17 cellular contexts compared by ENCODE assay signal in genomic region chr17:39701784-39702422, GRCh38. TPM values are rescaled to one million over a fixed set of nuclear protein-coding genes. Genes with fewer than 3 reads are reported as not detected.
DNase-seq lines count a peak whose midpoint lies in the region; FAIRE-seq and TF ChIP-seq lines count a peak whose summit lies in the region.
"Had no signal": no experiment of that assay in that cellular context is flagged by ENCODE, and none has a peak within 500 bp of the region (broad histone marks: within the 10 kb centered on the region; RNA-seq: fewer than 3 reads in every experiment).

No MANE protein-coding gene starts in this region.

- intact Hi-C loops in prostate gland (cut with DNase I), result no loop called here

- H3K27me3 Mint-ChIP-seq in astrocyte (ENCODE audit: low read depth, unreplicated experiment), result no peaks in the 10 kb centered on the region

- TF ChIP-seq CTCF in astrocyte (IDR thresholded peaks at IDR 0.05; ENCODE audit: insufficient read depth, low read depth, low read length), result no peak
- TF ChIP-seq CTCF in prostate gland (IDR thresholded peaks at IDR 0.05), result no peak

- H3K9ac ChIP-seq in GM23248, result peak overlapping the region; percentile 85
- H3K9ac ChIP-seq in astrocyte (ENCODE audit: low read length), result no peak overlapping the region
- peak overlapping the region; percentile 76 for H3K9ac ChIP-seq in iPS-18a (ENCODE audit: low read length)
- H3K9ac ChIP-seq: BLaER1 treated with 17β-estradiol and CSF1 and Interleukin-3, amounts not matched to agents 10 nM and 100 nM had no signal

- H3K27ac ChIP-seq in GM23248, result no peak overlapping the region
- no peak overlapping the region for H3K27ac ChIP-seq in astrocyte (ENCODE audit: low read depth, low read length)
- no peak overlapping the region for H3K27ac ChIP-seq in iPS-18a (ENCODE audit: low read length)
- peak overlapping the region; percentile 98 for H3K27ac ChIP-seq in prostate gland
- H3K27ac ChIP-seq: BLaER1 treated with 17β-estradiol and CSF1 and Interleukin-3, amounts not matched to agents 10 nM and 100 nM had no signal

- H3K4me3 ChIP-seq in GM23248 (peak overlapping the region; percentile 81), astrocyte (ENCODE audit: insufficient read depth, low read depth, low read length) (no peak overlapping the region), iPS-18a (ENCODE audit: low read length) (peak overlapping the region; percentile 91), prostate gland (peak overlapping the region; percentile 98)
- H3K4me3 ChIP-seq: BLaER1 treated with 17β-estradiol and CSF1 and Interleukin-3, amounts not matched to agents 10 nM and 100 nM had no signal

- H3K4me3 Mint-ChIP-seq in astrocyte (ENCODE audit: unreplicated experiment), result peak overlapping the region; percentile 92

- H3K4me2 ChIP-seq in GM23248 (ENCODE audit: unreplicated experiment) (peak overlapping the region; percentile 98), astrocyte (ENCODE audit: low read length) (peak overlapping the region; percentile 93)
- H3K4me2 ChIP-seq: BLaER1 treated with 17β-estradiol and CSF1 and Interleukin-3, amounts not matched to agents 10 nM and 100 nM had no signal

- no peak for DNase-seq in GM23248
- DNase-seq in astrocyte (ENCODE audit: low read depth), result no peak
- no peak for DNase-seq in prostate gland (ENCODE audit: low spot score)
- no peak for DNase-seq in NCI-H2227 treated with DMSO at 0.1 percent for 48 hours (lab: John Stamatoyannopoulos, UW)
- DNase-seq in NOMO-1 (lab: John Stamatoyannopoulos, UW; ENCODE audit: unreplicated experiment in 2 of 2), result no peak
- DNase-seq in DMS 273 (lab: John Stamatoyannopoulos, UW; ENCODE audit: unreplicated experiment), result no peak
- DNase-seq in NCI-H526 treated with DMSO at 0.1 percent for 48 hours (lab: John Stamatoyannopoulos, UW), result no peak
- DNase-seq: activated CD4-positive, alpha-beta T cell treated with anti-CD3 and anti-CD28 coated beads, Interleukin-2, amount 50 U/mL, for 1 hour; caudate nucleus; GF-D8; NCI-H1694 treated with DMSO at 0.1 percent for 48 hours had no signal

- H3K27ac Mint-ChIP-seq in astrocyte (ENCODE audit: unreplicated experiment), result no peak overlapping the region

- no peaks in the 10 kb centered on the region for H3K9me3 ChIP-seq in GM23248 (ENCODE audit: low read depth)
- H3K9me3 ChIP-seq in astrocyte (ENCODE audit: insufficient read depth, low read depth, low read length), result no peaks in the 10 kb centered on the region
- H3K9me3 ChIP-seq in iPS-18a (ENCODE audit: control insufficient read depth, low read depth, low read length), result no peaks in the 10 kb centered on the region
- no peaks in the 10 kb centered on the region for H3K9me3 ChIP-seq in prostate gland
- H3K9me3 ChIP-seq: BLaER1 treated with 17β-estradiol and CSF1 and Interleukin-3, amounts not matched to agents 10 nM and 100 nM; left lung had no signal

- H3K36me3 Mint-ChIP-seq in astrocyte (ENCODE audit: low read depth, unreplicated experiment), result peaks cover 4% of the 10 kb centered on the region

- H3K36me3 ChIP-seq in GM23248 (ENCODE audit: low read depth), result no peaks in the 10 kb centered on the region
- peaks cover 3% of the 10 kb centered on the region for H3K36me3 ChIP-seq in astrocyte (ENCODE audit: insufficient read depth, low read length)
- H3K36me3 ChIP-seq in iPS-18a (ENCODE audit: control insufficient read depth, low read depth, low read length), result peaks cover 4% of the 10 kb centered on the region
- no peaks in the 10 kb centered on the region for H3K36me3 ChIP-seq in prostate gland
- H3K36me3 ChIP-seq: BLaER1 treated with 17β-estradiol and CSF1 and Interleukin-3, amounts not matched to agents 10 nM and 100 nM; left lung had no signal

- no peaks in the 10 kb centered on the region for H3F3A ChIP-seq in GM23248 (ENCODE audit: insufficient read depth)

- in situ Hi-C loops in GM23248 (cut with MboI), result no loop called here

- no peaks in the 10 kb centered on the region for H4K20me1 ChIP-seq in GM23248 (ENCODE audit: insufficient read depth)
- peaks cover 64% of the 10 kb centered on the region for H4K20me1 ChIP-seq in astrocyte (ENCODE audit: insufficient read depth, low read length)
- H4K20me1 ChIP-seq: BLaER1 treated with 17β-estradiol and CSF1 and Interleukin-3, amounts not matched to agents 10 nM and 100 nM had no signal

- no peaks in the 10 kb centered on the region for H3K9me3 Mint-ChIP-seq in astrocyte (ENCODE audit: unreplicated experiment)

- WGBS in GM23248 (ENCODE audit: low coverage in 1 of 2, low lambda C conversion rate in 2 of 2, missing lambda C conversion rate in 2 of 2), 2 experiments, result 62 to 64% methylated on average over 4 of the region's 4 CpGs
- 55% methylated on average over 4 of the region's 4 CpGs for WGBS in prostate gland

- peaks cover 18% of the 10 kb centered on the region for H3K4me1 Mint-ChIP-seq in astrocyte (ENCODE audit: low read depth, unreplicated experiment)

- H3K9me2 ChIP-seq in GM23248 (ENCODE audit: insufficient read depth), result no peaks in the 10 kb centered on the region

- no peak overlapping the region for H2AFZ ChIP-seq in GM23248
- H2AFZ ChIP-seq in astrocyte (ENCODE audit: low read depth, low read length), result no peak overlapping the region

- H3K79me2 ChIP-seq in GM23248 (ENCODE audit: insufficient read depth) (peaks cover 74% of the 10 kb centered on the region), astrocyte (ENCODE audit: insufficient read depth, low read length) (peaks cover 66% of the 10 kb centered on the region)

- TF ChIP-seq POLR2A in prostate gland (IDR thresholded peaks at IDR 0.05), result no peak

- no peaks in the 10 kb centered on the region for H3K27me3 ChIP-seq in GM23248 (replicated peaks; ENCODE audit: insufficient read depth)
- no peaks in the 10 kb centered on the region for H3K27me3 ChIP-seq in astrocyte (ENCODE audit: insufficient read depth, low read length)
- no peaks in the 10 kb centered on the region for H3K27me3 ChIP-seq in iPS-18a (ENCODE audit: control insufficient read depth, insufficient read depth, low read length)
- H3K27me3 ChIP-seq in prostate gland (replicated peaks; ENCODE audit: insufficient read depth), result no peaks in the 10 kb centered on the region

- FAIRE-seq in astrocyte (lab: Jason Lieb, UNC), result no peak
- FAIRE-seq: urothelium cell line had no signal

- H3K4me1 ChIP-seq in GM23248 (ENCODE audit: insufficient read depth) (peaks cover 11% of the 10 kb centered on the region), astrocyte (ENCODE audit: insufficient read depth, low read length) (peaks cover 22% of the 10 kb centered on the region), iPS-18a (ENCODE audit: control insufficient read depth, low read depth, low read length) (peaks cover 48% of the 10 kb centered on the region), prostate gland (replicated peaks) (peaks cover 39% of the 10 kb centered on the region)

RNA-seq across cellular contexts. Expression of gene ERBB2, which starts 2.0 kb away (rescaled TPM):
- 45.8 and 55.4 TPM in 2 replicates for total RNA-seq in GM23248 (2014; rRNA removed; shearing (Covaris generic))
- 28.5 and 30.3 TPM in 2 replicates for polyA plus RNA-seq in GM23248 (2016; fragmentation: Nextera tagmentation; extraction: Ambion mirVana)
- total RNA-seq in astrocyte (64.0 and 70.4 TPM in 2 replicates), prostate gland (100 to 1,000 TPM; 112 to 172 TPM)

RNA-seq across cellular contexts. Expression of gene PGAP3, which starts 14.0 kb away (rescaled TPM):
- total RNA-seq in GM23248 (2014; rRNA removed; shearing (Covaris generic)), result 14.2 and 15.3 TPM in 2 replicates
- polyA plus RNA-seq in GM23248 (2016; fragmentation: Nextera tagmentation; extraction: Ambion mirVana), result 9.2 and 10.6 TPM in 2 replicates
- total RNA-seq in astrocyte (12.2 and 15.6 TPM in 2 replicates), prostate gland (10 to 100 TPM; 44.6 to 50.0 TPM)

RNA-seq across cellular contexts. Expression of gene MIEN1, which starts 28.4 kb away (rescaled TPM):
- 33.6 and 37.1 TPM in 2 replicates for total RNA-seq in GM23248 (2014; rRNA removed; shearing (Covaris generic))
- 85.4 and 88.4 TPM in 2 replicates for polyA plus RNA-seq in GM23248 (2016; fragmentation: Nextera tagmentation; extraction: Ambion mirVana)
- 38.9 and 41.3 TPM in 2 replicates for total RNA-seq in astrocyte
- total RNA-seq in prostate gland, result 100 to 1,000 TPM in 1 of 2 donors, 10 to 100 TPM in 1; 46.5 to 119 TPM

RNA-seq across cellular contexts. Expression of gene PNMT, which starts 33.6 kb away (rescaled TPM):
- total RNA-seq in GM23248 (2014; rRNA removed; shearing (Covaris generic)), result not detected in 2 replicates
- polyA plus RNA-seq in GM23248 (2016; fragmentation: Nextera tagmentation; extraction: Ambion mirVana), result not detected in 2 replicates
- 0.59 and 1.5 TPM in 2 replicates for total RNA-seq in astrocyte
- total RNA-seq in prostate gland, result 1 to 10 TPM; 2.7 to 5.8 TPM
- total RNA-seq: OCI-LY7; T-helper 1 cell treated with Interleukin-12 subunit alpha and Interleukin-12 subunit beta and Interleukin-4 antibody, amounts not matched to agents 30 ng/mL and 1 ng/mL, for 36 hours had no signal

RNA-seq across cellular contexts. Expression of gene GRB7, which starts 35.8 kb away (rescaled TPM):
- total RNA-seq in GM23248 (2014; rRNA removed; shearing (Covaris generic)), result 0.25 TPM in 1 of 2 replicates, not detected in the other
- not detected in 2 replicates for polyA plus RNA-seq in GM23248 (2016; fragmentation: Nextera tagmentation; extraction: Ambion mirVana)
- total RNA-seq in astrocyte, result 1.8 and 3.3 TPM in 2 replicates
- total RNA-seq in prostate gland, result 10 to 100 TPM; 25.7 to 32.6 TPM

Comparison
In these comparisons a context has a peak if more than half of its experiments do, and no peak if none do; other contexts are left out.
1. H3K27ac ChIP-seq: peak in prostate gland (2 of 2); none in GM23248 (single experiment), astrocyte (single experiment) and iPS-18a (single experiment).